In the genomic region with DNA sequence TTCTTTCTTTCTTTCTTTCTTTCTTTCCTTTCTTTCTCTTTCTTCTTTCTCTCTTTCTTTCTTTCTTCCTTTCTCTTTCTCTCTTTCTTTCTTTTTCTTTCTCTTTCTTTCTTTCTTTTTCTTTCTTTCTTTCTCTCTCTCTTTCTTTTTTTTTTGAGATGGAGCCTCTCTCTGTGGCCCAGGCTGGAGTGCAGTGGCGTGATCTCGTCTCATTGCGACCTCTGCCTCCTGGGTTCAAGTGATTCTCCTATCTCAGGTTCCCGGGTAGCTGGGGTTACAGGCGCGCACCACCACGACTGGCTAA, we compare ENCODE assay signal across 1 cellular context.
TF ChIP-seq lines count a peak whose summit lies in the region.

No MANE protein-coding gene starts in this region.

TF ChIP-seq in HEK293, 187 proteins besides CTCF, POLR2A, EP300 and RAD21:
- TF ChIP-seq PRDM1 (tag by site-specific recombination; IDR thresholded peaks at IDR 0.05) = 0 out of 2 replicates have a peak, but pooled peaks have one; percentile 45
- TF ChIP-seq ZNF366 (tag by site-specific recombination; conservative IDR thresholded peaks at IDR 0.05) = peak; percentile 55
TF ChIP-seq in HEK293: peak in this region for 2; not testable (repeated sequence) for 185.
